Comparison of ENCODE assay signal across 9 cellular contexts in the genomic region with DNA sequence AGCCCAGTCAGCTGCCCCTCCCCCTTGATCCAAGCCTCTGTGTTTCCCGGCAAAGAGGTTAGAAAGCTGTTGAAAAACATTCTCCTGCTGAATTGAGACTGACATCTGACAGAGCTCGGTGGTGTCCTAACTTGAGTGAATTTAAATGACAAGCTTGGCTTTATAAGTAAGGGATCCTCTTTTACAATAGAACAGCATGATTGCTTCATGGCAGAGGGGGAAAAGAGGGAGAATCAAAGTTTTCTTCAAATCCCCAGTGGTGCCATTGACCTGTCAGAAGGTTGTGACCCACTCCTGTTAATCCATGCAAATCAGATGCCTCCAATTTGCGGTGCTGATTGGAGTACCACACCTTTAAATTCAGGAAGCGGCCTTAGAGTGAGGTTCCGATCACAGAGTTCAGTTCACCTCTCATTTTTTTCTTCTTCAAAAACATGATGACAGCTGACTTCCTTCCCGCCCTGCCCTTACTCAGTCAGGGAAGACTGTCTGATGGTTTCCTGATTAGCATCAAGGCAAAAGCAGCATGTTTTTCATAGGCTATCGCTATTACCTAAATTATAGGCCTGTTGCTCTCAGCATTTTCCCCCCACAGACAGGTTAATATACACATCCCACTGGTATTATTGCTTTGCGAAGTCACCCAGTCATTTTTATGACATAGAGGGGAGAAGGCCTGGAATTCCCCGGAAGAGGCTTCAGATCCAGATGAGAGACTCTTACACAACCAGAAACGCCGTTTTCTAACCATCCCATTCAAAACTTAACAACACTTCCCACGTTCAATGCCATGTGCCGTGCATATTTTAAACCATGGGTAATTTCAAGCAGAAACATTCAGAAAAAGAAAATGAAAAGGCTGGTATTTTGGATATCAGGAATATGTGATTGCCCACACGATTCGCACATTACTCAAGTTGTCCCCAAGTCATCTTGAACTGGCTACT.
DNase-seq lines count a peak whose midpoint lies in the region; ATAC-seq and TF ChIP-seq lines count a peak whose summit lies in the region.
"Had no signal": no experiment of that assay in that cellular context is flagged by ENCODE, and none has a peak within 500 bp of the region (broad histone marks: within the 10 kb centered on the region; RNA-seq: fewer than 3 reads in every experiment).

No MANE protein-coding gene starts in this region.

- H3K36me3 Mint-ChIP-seq in T-helper 17 cell (ENCODE audit: low read depth) (no peaks in the 10 kb centered on the region), neural progenitor cell (no peaks in the 10 kb centered on the region)

- H3K4me2 ChIP-seq in neural progenitor cell: peak overlapping the region; percentile 73

- H3K4me3 Mint-ChIP-seq in T-helper 17 cell (no peak overlapping the region), neural progenitor cell (peak overlapping the region; percentile 70)

- H3F3A ChIP-seq in neural progenitor cell (ENCODE audit: low read depth): peaks cover 21% of the 10 kb centered on the region

- H3K4me3 ChIP-seq in neural progenitor cell: peak overlapping the region; percentile 13

- H3K9me3 Mint-ChIP-seq in neural progenitor cell: peaks cover 4% of the 10 kb centered on the region

- no peak overlapping the region for H3K27ac ChIP-seq in neural progenitor cell

- H3K9ac ChIP-seq in neural progenitor cell: no peak overlapping the region

- H3K9me3 ChIP-seq in T-helper 17 cell (ENCODE audit: control insufficient read depth, low read length, poor library complexity, severe bottlenecking): no peaks in the 10 kb centered on the region
- H3K9me3 ChIP-seq in neural progenitor cell (ENCODE audit: low read depth): no peaks in the 10 kb centered on the region

- ATAC-seq in GM18520 (IDR thresholded peaks at IDR 0.05; ENCODE audit: unreplicated experiment) (peak; percentile 20), GM21825 (IDR thresholded peaks at IDR 0.05; ENCODE audit: unreplicated experiment) (peak; percentile 33), T-helper 17 cell (peak; percentile 69)

- H3K36me3 ChIP-seq in neural progenitor cell: no peaks in the 10 kb centered on the region

- peaks cover 7% of the 10 kb centered on the region for H3K4me1 Mint-ChIP-seq in T-helper 17 cell
- peaks cover 44% of the 10 kb centered on the region for H3K4me1 Mint-ChIP-seq in neural progenitor cell

- H2AFZ ChIP-seq in neural progenitor cell (replicated peaks): no peak overlapping the region

- H3K27me3 Mint-ChIP-seq in T-helper 17 cell (peaks cover 15% of the 10 kb centered on the region), neural progenitor cell (ENCODE audit: insufficient read depth, low read depth) (no peaks in the 10 kb centered on the region)

- TF ChIP-seq CTCF in neural progenitor cell (IDR thresholded peaks at IDR 0.05): no peak

- H3K27ac Mint-ChIP-seq in T-helper 17 cell (no peak overlapping the region), neural progenitor cell (peak overlapping the region; percentile 61)

- H4K20me1 ChIP-seq in neural progenitor cell (ENCODE audit: low read depth): peaks cover 5% of the 10 kb centered on the region

- H3K4me1 ChIP-seq in neural progenitor cell: peaks cover 19% of the 10 kb centered on the region

- DNase-seq in T-helper 17 cell (no peak), neural progenitor cell (ENCODE audit: low spot score) (peak; percentile 76), DMS114 treated with DMSO at 0.1 percent for 48 hours (lab: John Stamatoyannopoulos, UW; ENCODE audit: unreplicated experiment) (no peak), HCEC 1CT (no peak)
- DNase-seq in effector CD8-positive, alpha-beta T cell (lab: John Stamatoyannopoulos, UW): no peak
- DNase-seq: MV-4-11, retina had no signal

- H3K27me3 ChIP-seq in neural progenitor cell: peaks cover 95% of the 10 kb centered on the region

- no peaks in the 10 kb centered on the region for H3K79me2 ChIP-seq in neural progenitor cell (ENCODE audit: low read depth)
